In genomic region chr18:63367241-63367953, GRCh38 we compare ENCODE assay signal across 8 cellular contexts. TPM values are rescaled to one million over a fixed set of nuclear protein-coding genes. Genes with fewer than 3 reads are reported as not detected.
DNase-seq lines count a peak whose midpoint lies in the region; ATAC-seq and TF ChIP-seq lines count a peak whose summit lies in the region.

No MANE protein-coding gene starts in this region.

- under 1% methylated on average over 65 of the region's 66 CpGs for WGBS in urinary bladder

- peaks cover 16% of the 10 kb centered on the region for H3K9me3 Mint-ChIP-seq in T-helper 1 cell treated with Interleukin-12 subunit alpha and Interleukin-12 subunit beta and Interleukin-4 antibody, amounts not matched to agents 30 μg/mL and 1 μg/mL, for 36 hours
- peaks cover 15% of the 10 kb centered on the region for H3K9me3 Mint-ChIP-seq in progenitor cell of endocrine pancreas (ENCODE audit: low read depth)

- no peaks in the 10 kb centered on the region for H3K4me1 ChIP-seq in urinary bladder (ENCODE audit: insufficient read depth)

- peak overlapping the region; percentile 82 for H3K27ac Mint-ChIP-seq in T-helper 1 cell treated with Interleukin-12 subunit alpha and Interleukin-12 subunit beta and Interleukin-4 antibody, amounts not matched to agents 30 μg/mL and 1 μg/mL, for 36 hours
- H3K27ac Mint-ChIP-seq in progenitor cell of endocrine pancreas: peak overlapping the region; percentile 73

- TF ChIP-seq CTCF in progenitor cell of endocrine pancreas (IDR thresholded peaks at IDR 0.05; ENCODE audit: unreplicated experiment): no peak

- peak; percentile 83 for ATAC-seq in HG02870 (IDR thresholded peaks at IDR 0.05; ENCODE audit: unreplicated experiment)
- ATAC-seq in left ventricle myocardium superior: peak; percentile 98

- peak overlapping the region; percentile 91 for H3K4me3 Mint-ChIP-seq in T-helper 1 cell treated with Interleukin-12 subunit alpha and Interleukin-12 subunit beta and Interleukin-4 antibody, amounts not matched to agents 30 μg/mL and 1 μg/mL, for 36 hours
- peak overlapping the region; percentile 94 for H3K4me3 Mint-ChIP-seq in progenitor cell of endocrine pancreas (ENCODE audit: low read depth)

- peaks cover 15% of the 10 kb centered on the region for H3K36me3 Mint-ChIP-seq in T-helper 1 cell treated with Interleukin-12 subunit alpha and Interleukin-12 subunit beta and Interleukin-4 antibody, amounts not matched to agents 30 μg/mL and 1 μg/mL, for 36 hours (ENCODE audit: low read depth)
- H3K36me3 Mint-ChIP-seq in progenitor cell of endocrine pancreas (ENCODE audit: insufficient read depth): peaks cover 10% of the 10 kb centered on the region

- no peaks in the 10 kb centered on the region for H3K27me3 Mint-ChIP-seq in T-helper 1 cell treated with Interleukin-12 subunit alpha and Interleukin-12 subunit beta and Interleukin-4 antibody, amounts not matched to agents 30 μg/mL and 1 μg/mL, for 36 hours (ENCODE audit: low read depth)
- H3K27me3 Mint-ChIP-seq in progenitor cell of endocrine pancreas: no peaks in the 10 kb centered on the region

- intact Hi-C loops in left ventricle myocardium superior (cut with micrococcal nuclease): no loop called here

- H3K4me1 Mint-ChIP-seq in T-helper 1 cell treated with Interleukin-12 subunit alpha and Interleukin-12 subunit beta and Interleukin-4 antibody, amounts not matched to agents 30 μg/mL and 1 μg/mL, for 36 hours (ENCODE audit: low read depth): peaks cover 28% of the 10 kb centered on the region
- peaks cover 7% of the 10 kb centered on the region for H3K4me1 Mint-ChIP-seq in progenitor cell of endocrine pancreas (ENCODE audit: low read depth)

- peak; percentile 100 for DNase-seq in NCI-H146 (lab: John Stamatoyannopoulos, UW)
- DNase-seq in left ventricle myocardium superior: peak; percentile 97
- peak; percentile 91 for DNase-seq in progenitor cell of endocrine pancreas (ENCODE audit: low spot score, unreplicated experiment)

- peak overlapping the region; percentile 95 for H3K4me3 ChIP-seq in urinary bladder (ENCODE audit: low read depth, low read length)

- H3K36me3 ChIP-seq in urinary bladder (ENCODE audit: insufficient read depth): peaks cover 3% of the 10 kb centered on the region

- peak; percentile 89 for TF ChIP-seq POLR2A in GM15510 (IDR thresholded peaks at IDR 0.05; ENCODE audit: borderline replicate concordance, extremely low read depth, insufficient read length)

- H3K27ac ChIP-seq in angular gyrus (ENCODE audit: low read depth, low read length) (peak overlapping the region; percentile 87), urinary bladder (ENCODE audit: low read depth) (peak overlapping the region; percentile 99)

RNA-seq across cellular contexts. Expression of gene KDSR, which starts 0.4 kb away (rescaled TPM):
- total RNA-seq in left ventricle myocardium superior (32.9 TPM), progenitor cell of endocrine pancreas (38.1 and 38.7 TPM in 2 replicates), urinary bladder (35.8 TPM)
- 47.7 TPM for polyA plus RNA-seq in urinary bladder

RNA-seq across cellular contexts. Expression of gene BCL2, which starts 47.8 kb away (rescaled TPM):
- 7.7 TPM for total RNA-seq in left ventricle myocardium superior
- 3.8 and 4.1 TPM in 2 replicates for total RNA-seq in progenitor cell of endocrine pancreas
- total RNA-seq in urinary bladder: 53.9 TPM
- polyA plus RNA-seq in urinary bladder: 6.3 TPM

RNA-seq across cellular contexts. Expression of gene VPS4B, which starts 54.9 kb away (rescaled TPM):
- 20.6 TPM for total RNA-seq in left ventricle myocardium superior
- 49.1 and 56.4 TPM in 2 replicates for total RNA-seq in progenitor cell of endocrine pancreas
- 67.8 TPM for total RNA-seq in urinary bladder
- 27.1 TPM for polyA plus RNA-seq in urinary bladder

Comparison
In these comparisons a context has a peak if more than half of its experiments do, and no peak if none do; other contexts are left out.
1. Peak in every context shown above with its lines: DNase-seq, ATAC-seq, H3K4me3 ChIP-seq and H3K27ac ChIP-seq.